Comparison of ENCODE assay signal across 9 cellular contexts in genomic region chr1:16872152-16873075, GRCh38. TPM values are rescaled to one million over a fixed set of nuclear protein-coding genes. Genes with fewer than 3 reads are reported as not detected.
DNase-seq lines count a peak whose midpoint lies in the region; ATAC-seq, FAIRE-seq and TF ChIP-seq lines count a peak whose summit lies in the region.
"Not testable (repeated sequence)": the region's sequence is repeated elsewhere in the genome, so short reads cannot be mapped to it uniquely, and the experiment has no call there.
"Had no signal": no experiment of that assay in that cellular context is flagged by ENCODE, and none has a peak within 500 bp of the region (broad histone marks: within the 10 kb centered on the region; RNA-seq: fewer than 3 reads in every experiment).

No MANE protein-coding gene starts in this region.

- CTCF ChIA-PET in activated naive CD4-positive, alpha-beta T cell treated with anti-CD3 and anti-CD28 coated beads, Interleukin-2, amount 10 ng/mL, durations not matched to agents 7 days and 5 days (lab: Charles Lee), result not testable (repeated sequence)

- H3K27ac ChIP-seq in endodermal cell (ENCODE audit: low read depth, low read length), result not testable (repeated sequence)

- H3K4me3 ChIP-seq in endodermal cell (ENCODE audit: low read length), result peak overlapping the region; percentile 78

- WGBS in endodermal cell (ENCODE audit: insufficient coverage in 1 of 2, insufficient read length in 1 of 2), 2 experiments, result 2 to 4% methylated on average over 8 to 50 of the region's 66 CpGs

- intact Hi-C loops in natural killer cell (cut with micrococcal nuclease), result not testable (repeated sequence)

- peak; percentile 51 to 62 (median 59) for ATAC-seq in natural killer cell

- H3K9ac ChIP-seq in endodermal cell (ENCODE audit: extremely low read depth, low read length, poor library complexity, severe bottlenecking), result not testable (repeated sequence)

- not testable (repeated sequence) for H3K9me3 Mint-ChIP-seq in activated naive CD4-positive, alpha-beta T cell treated with anti-CD3 and anti-CD28 coated beads, Interleukin-2, amount 10 ng/mL, durations not matched to agents 7 days and 5 days; endodermal cell; natural killer cell

- H3K27ac Mint-ChIP-seq in activated naive CD4-positive, alpha-beta T cell treated with anti-CD3 and anti-CD28 coated beads, Interleukin-2, amount 10 ng/mL, durations not matched to agents 7 days and 5 days, result not testable (repeated sequence)
- H3K27ac Mint-ChIP-seq in endodermal cell (peak overlapping the region; percentile 36), natural killer cell (peak overlapping the region in 1 of 2 donors; percentile 2)

- H3K36me3 Mint-ChIP-seq in activated naive CD4-positive, alpha-beta T cell treated with anti-CD3 and anti-CD28 coated beads, Interleukin-2, amount 10 ng/mL, durations not matched to agents 7 days and 5 days; endodermal cell (ENCODE audit: low read depth); natural killer cell: not testable (repeated sequence)

- DNase-seq in GM19239 (ENCODE audit: insufficient read length, low spot score); activated naive CD4-positive, alpha-beta T cell treated with anti-CD3 and anti-CD28 coated beads, Interleukin-2, amount 10 ng/mL, durations not matched to agents 7 days and 5 days: not testable (repeated sequence)
- DNase-seq in RPMI7951 (ENCODE audit: low read depth) (peak; percentile 14), endodermal cell (peak; percentile 94), hypothalamus (lab: John Stamatoyannopoulos, UW) (peak in 46 of 51 donors; percentile 8 to 92 (median 60)), natural killer cell (peak; percentile 46)
- DNase-seq in stimulated activated CD4-positive, alpha-beta T cell treated with anti-CD3 and anti-CD28 coated beads, Interleukin-1b, Interleukin-23, amount 100 ng/mL, for 48 hours, result peak; percentile 77

- not testable (repeated sequence) for H3K36me3 ChIP-seq in endodermal cell (ENCODE audit: control insufficient read depth, insufficient read depth, low read length)

- H3K4me1 Mint-ChIP-seq in activated naive CD4-positive, alpha-beta T cell treated with anti-CD3 and anti-CD28 coated beads, Interleukin-2, amount 10 ng/mL, durations not matched to agents 7 days and 5 days; endodermal cell: not testable (repeated sequence)
- H3K4me1 Mint-ChIP-seq in natural killer cell, result peaks cover 6 to 19% of the 10 kb centered on the region in 2 donors

- peak overlapping the region; percentile 58 for H3K4me3 Mint-ChIP-seq in activated naive CD4-positive, alpha-beta T cell treated with anti-CD3 and anti-CD28 coated beads, Interleukin-2, amount 10 ng/mL, durations not matched to agents 7 days and 5 days
- H3K4me3 Mint-ChIP-seq in endodermal cell (peak overlapping the region; percentile 76), natural killer cell (peak overlapping the region; percentile 72)

- H3K27me3 ChIP-seq in endodermal cell (ENCODE audit: control insufficient read depth, insufficient read depth, low read length, poor library complexity, severe bottlenecking), result peaks cover 20% of the 10 kb centered on the region

- peaks cover 64% of the 10 kb centered on the region for H3K27me3 Mint-ChIP-seq in activated naive CD4-positive, alpha-beta T cell treated with anti-CD3 and anti-CD28 coated beads, Interleukin-2, amount 10 ng/mL, durations not matched to agents 7 days and 5 days
- H3K27me3 Mint-ChIP-seq in endodermal cell (ENCODE audit: insufficient read depth), result peaks cover 32% of the 10 kb centered on the region
- peaks cover 21 to 29% of the 10 kb centered on the region in 2 donors for H3K27me3 Mint-ChIP-seq in natural killer cell (ENCODE audit: low read depth in 2 of 2)

- not testable (repeated sequence) for H3K4me1 ChIP-seq in endodermal cell (ENCODE audit: control insufficient read depth, insufficient read depth, low read length)

- not testable (repeated sequence) for TF ChIP-seq CTCF in endodermal cell (conservative IDR thresholded peaks at IDR 0.05); natural killer cell (IDR thresholded peaks at IDR 0.05)

- not testable (repeated sequence) for H3K9me3 ChIP-seq in endodermal cell (ENCODE audit: control insufficient read depth, low read length)

- FAIRE-seq in A204.1 (lab: Jason Lieb, UNC), result peak; percentile 64
- peak; percentile 52 for FAIRE-seq in GM19239 (lab: Jason Lieb, UNC)

RNA-seq across cellular contexts. Expression of gene RNU1-2, which starts 23.4 kb away (rescaled TPM):
- total RNA-seq in RPMI7951 (2014; rRNA removed; shearing (Covaris generic)), result under 0.01 TPM in 1 of 2 replicates, not detected in the other
- 1,000 to 10,000 TPM; 2,483 to 3,611 TPM for total RNA-seq in endodermal cell
- 11,872 TPM for polyA plus RNA-seq in endodermal cell (2013, experiment 1 of 2)
- polyA plus RNA-seq in endodermal cell (2013, experiment 2 of 2), result 14,577 TPM
- 1,000 to 10,000 TPM; 2,937 to 3,261 (median 3,038) TPM for total RNA-seq in natural killer cell
- polyA plus RNA-seq: thymus had no signal

RNA-seq across cellular contexts. Expression of gene CROCC, which starts 49.3 kb away (rescaled TPM):
- 5.4 and 5.6 TPM in 2 replicates for total RNA-seq in RPMI7951 (2014; rRNA removed; shearing (Covaris generic))
- 10 to 100 TPM; 58.4 to 61.8 TPM for total RNA-seq in endodermal cell
- polyA plus RNA-seq in endodermal cell (2013, experiment 1 of 2), result 38.9 TPM
- polyA plus RNA-seq in endodermal cell (2013, experiment 2 of 2), result 33.9 TPM
- 10 to 100 TPM; 51.7 to 62.9 (median 59.1) TPM for total RNA-seq in natural killer cell

Comparison
In these comparisons a context has a peak if more than half of its experiments do, and no peak if none do; other contexts are left out.
1. RNA of gene RNU1-2, which starts 23.4 kb away (total RNA-seq): 2,483 to 3,611 TPM in endodermal cell and 2,937 to 3,261 TPM in natural killer cell; under 0.01 TPM in RPMI7951; every median in the first group is over 1,000 times any median in the second.
2. Peak in every context shown above with its lines, with median percentiles within 50 percentile points of each other: H3K4me3 Mint-ChIP-seq.